Comparison of ENCODE assay signal across 1 cellular context in genomic region chr12:52020126-52020525, GRCh38.
TF ChIP-seq lines count a peak whose summit lies in the region.

No MANE protein-coding gene starts in this region.

TF ChIP-seq in IMR-90, 13 proteins besides CTCF, POLR2A, EP300 and RAD21:
- TF ChIP-seq MXI1 (IDR thresholded peaks at IDR 0.05; ENCODE audit: borderline replicate concordance, low read depth, low read length) (no peak), CEBPB (IDR thresholded peaks at IDR 0.05; ENCODE audit: low read depth, low read length) (no peak)
